In genomic region chr5:133814152-133814551, GRCh38 we compare ENCODE assay signal across 19 cellular contexts.
DNase-seq lines count a peak whose midpoint lies in the region; ATAC-seq and TF ChIP-seq lines count a peak whose summit lies in the region.
"Had no signal": no experiment of that assay in that cellular context is flagged by ENCODE, and none has a peak within 500 bp of the region (broad histone marks: within the 10 kb centered on the region; RNA-seq: fewer than 3 reads in every experiment).

No MANE protein-coding gene starts in this region.

- no peak overlapping the region for H3K4me2 ChIP-seq in MM.1S (ENCODE audit: low read depth, low read length)

- H3K4me1 ChIP-seq in MM.1S (ENCODE audit: low read length): no peaks in the 10 kb centered on the region
- H3K4me1 ChIP-seq: HAP-1, SJSA1 had no signal

- no peaks in the 10 kb centered on the region for H3K27me3 ChIP-seq in MM.1S (replicated peaks; ENCODE audit: insufficient read depth, low read length)

- no peak overlapping the region for H3K27ac ChIP-seq in MM.1S (ENCODE audit: low read length)
- H3K27ac ChIP-seq: 22Rv1, SJSA1 had no signal

- TF ChIP-seq CTCF in MM.1S (IDR thresholded peaks at IDR 0.05; ENCODE audit: low read length) (no peak), epithelial cell of esophagus (IDR thresholded peaks at IDR 0.05; ENCODE audit: insufficient read depth, low read depth, low read length, missing control alignments) (no peak)

- H3K9me3 Mint-ChIP-seq in activated T-cell treated with anti-CD3 and anti-CD28 coated beads, Interleukin-2, amount 50 U/mL, for 24 hours: no peaks in the 10 kb centered on the region
- no peaks in the 10 kb centered on the region for H3K9me3 Mint-ChIP-seq in activated T-cell treated with anti-CD3 and anti-CD28 coated beads, Interleukin-2, amount 50 U/mL, for 4 hours
- H3K9me3 Mint-ChIP-seq: CD14-positive monocyte had no signal

- no peaks in the 10 kb centered on the region for H4K20me1 ChIP-seq in MM.1S (ENCODE audit: insufficient read depth, low read length)

- H2AFZ ChIP-seq in MM.1S (ENCODE audit: low read length): no peak overlapping the region

- no peaks in the 10 kb centered on the region for H3K9me3 ChIP-seq in MM.1S (replicated peaks; ENCODE audit: insufficient read depth, low read length)
- H3K9me3 ChIP-seq: HAP-1, SJSA1 had no signal

- no peaks in the 10 kb centered on the region for H3K9me2 ChIP-seq in MM.1S (replicated peaks; ENCODE audit: insufficient read depth, low read length)

- H3K4me3 Mint-ChIP-seq in activated T-cell treated with anti-CD3 and anti-CD28 coated beads, Interleukin-2, amount 50 U/mL, for 24 hours: no peak overlapping the region
- no peak overlapping the region for H3K4me3 Mint-ChIP-seq in activated T-cell treated with anti-CD3 and anti-CD28 coated beads, Interleukin-2, amount 50 U/mL, for 4 hours

- no peak overlapping the region for H3K27ac Mint-ChIP-seq in activated T-cell treated with anti-CD3 and anti-CD28 coated beads, Interleukin-2, amount 50 U/mL, for 24 hours
- H3K27ac Mint-ChIP-seq: CD14-positive monocyte had no signal

- CTCF ChIA-PET in HEK293T (lab: Yijun Ruan, JAX): no interaction called here

- peaks cover 21% of the 10 kb centered on the region for H3K27me3 Mint-ChIP-seq in activated T-cell treated with anti-CD3 and anti-CD28 coated beads, Interleukin-2, amount 50 U/mL, for 24 hours
- H3K27me3 Mint-ChIP-seq in activated T-cell treated with anti-CD3 and anti-CD28 coated beads, Interleukin-2, amount 50 U/mL, for 4 hours (ENCODE audit: low read depth): peaks cover 33% of the 10 kb centered on the region

- no peaks in the 10 kb centered on the region for H3K36me3 ChIP-seq in MM.1S (replicated peaks; ENCODE audit: insufficient read depth, low read length)
- H3K36me3 ChIP-seq: HAP-1, SJSA1 had no signal

- no peaks in the 10 kb centered on the region for H3K4me1 Mint-ChIP-seq in activated T-cell treated with anti-CD3 and anti-CD28 coated beads, Interleukin-2, amount 50 U/mL, for 24 hours (ENCODE audit: low read depth)
- H3K4me1 Mint-ChIP-seq in activated T-cell treated with anti-CD3 and anti-CD28 coated beads, Interleukin-2, amount 50 U/mL, for 4 hours (ENCODE audit: low read depth): no peaks in the 10 kb centered on the region
- H3K4me1 Mint-ChIP-seq: CD14-positive monocyte had no signal

- no peaks in the 10 kb centered on the region for H3K36me3 Mint-ChIP-seq in activated T-cell treated with anti-CD3 and anti-CD28 coated beads, Interleukin-2, amount 50 U/mL, for 24 hours (ENCODE audit: low read depth)
- no peaks in the 10 kb centered on the region for H3K36me3 Mint-ChIP-seq in activated T-cell treated with anti-CD3 and anti-CD28 coated beads, Interleukin-2, amount 50 U/mL, for 4 hours (ENCODE audit: insufficient read depth)
- H3K36me3 Mint-ChIP-seq: CD14-positive monocyte had no signal

- H3F3A ChIP-seq in MM.1S (ENCODE audit: insufficient read depth, low read length): no peaks in the 10 kb centered on the region

- no peak for ATAC-seq in activated T-cell treated with anti-CD3 and anti-CD28 coated beads, Interleukin-2, amount 50 U/mL, for 4 hours
- ATAC-seq: K562 had no signal

- H3K9ac ChIP-seq in MM.1S (ENCODE audit: low read length): no peak overlapping the region

- no peaks in the 10 kb centered on the region for H3K79me2 ChIP-seq in MM.1S (ENCODE audit: low read length)

- H3K4me3 ChIP-seq in MM.1S (ENCODE audit: low read length) (no peak overlapping the region), epithelial cell of esophagus (ENCODE audit: low read length) (no peak overlapping the region)
- H3K4me3 ChIP-seq: HAP-1, K562, SJSA1 had no signal

- POLR2A ChIA-PET in HEK293T (lab: Yijun Ruan, JAX): no interaction called here

- DNase-seq in activated T-cell treated with anti-CD3 and anti-CD28 coated beads, Interleukin-2, amount 50 U/mL, for 24 hours: peak; percentile 6
- no peak for DNase-seq in activated T-cell treated with anti-CD3 and anti-CD28 coated beads, Interleukin-2, amount 50 U/mL, for 4 hours
- DNase-seq in MM.1S (peak; percentile 4), epithelial cell of esophagus (ENCODE audit: low read depth) (peak; percentile 40), mesenteric fat pad (ENCODE audit: low spot score) (peak; percentile 43), HEK293T (ENCODE audit: extremely low spot score) (no peak), dermis blood vessel endothelial cell (no peak)
- no peak for DNase-seq in activated CD4-positive, alpha-beta T cell treated with anti-CD3 and anti-CD28 coated beads for 4 hours
- DNase-seq: DMS79, MV-4-11, NCI-H187, NCI-H2107, NCI-H510A treated with DMSO at 0.1 percent for 48 hours, NCI-H82 had no signal

TF ChIP-seq in HEK293T, 16 proteins besides CTCF, POLR2A, EP300 and RAD21:
- TF ChIP-seq ELF4 (IDR thresholded peaks at IDR 0.05) (no peak), TARDBP (IDR thresholded peaks at IDR 0.05) (no peak), FOXK2 (IDR thresholded peaks at IDR 0.05) (no peak), LEF1 (IDR thresholded peaks at IDR 0.05; ENCODE audit: borderline replicate concordance) (no peak)

Comparison
In these comparisons a context has a peak if more than half of its experiments do, and no peak if none do; other contexts are left out.
1. DNase-seq: peak in activated T-cell treated with anti-CD3 and anti-CD28 coated beads, Interleukin-2, amount 50 U/mL, for 24 hours (single experiment), MM.1S (single experiment), epithelial cell of esophagus (single experiment) and mesenteric fat pad (single experiment); none in activated T-cell treated with anti-CD3 and anti-CD28 coated beads, Interleukin-2, amount 50 U/mL, for 4 hours (single experiment), HEK293T (single experiment), activated CD4-positive, alpha-beta T cell treated with anti-CD3 and anti-CD28 coated beads for 4 hours (0 of 2) and dermis blood vessel endothelial cell (single experiment).